9 cellular contexts compared by ENCODE assay signal in the genomic region with DNA sequence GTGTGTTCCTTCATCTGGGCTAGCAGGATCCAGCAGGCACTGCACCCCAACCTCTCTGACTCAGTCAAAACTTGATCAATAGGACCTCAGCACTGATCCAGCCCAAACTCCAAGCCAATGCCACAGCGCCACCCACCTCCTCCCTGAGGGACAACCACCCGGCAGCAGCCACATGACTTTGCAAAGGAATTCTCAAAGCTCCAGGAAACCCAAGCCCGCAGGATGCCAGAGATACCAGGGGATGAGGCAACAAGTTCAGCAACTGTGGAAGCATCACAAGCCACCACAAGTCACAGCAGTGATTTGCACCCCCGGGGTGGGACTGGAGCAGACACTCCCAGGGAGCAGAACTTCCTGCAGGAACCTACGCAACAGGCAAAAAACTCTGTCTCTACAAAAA. TPM values are rescaled to one million over a fixed set of nuclear protein-coding genes. Genes with fewer than 3 reads are reported as not detected.
DNase-seq lines count a peak whose midpoint lies in the region; ATAC-seq and TF ChIP-seq lines count a peak whose summit lies in the region.
"Had no signal": no experiment of that assay in that cellular context is flagged by ENCODE, and none has a peak within 500 bp of the region (broad histone marks: within the 10 kb centered on the region; RNA-seq: fewer than 3 reads in every experiment).

No MANE protein-coding gene starts in this region.

- DNase-seq in GM03348 (ENCODE audit: low spot score) = peak; percentile 82
- no peak for DNase-seq in T-cell
- peak; percentile 96 to 98 for DNase-seq in foreskin keratinocyte
- no peak for DNase-seq in GM13977 (ENCODE audit: low spot score)
- DNase-seq in NCI-H1930 (lab: John Stamatoyannopoulos, UW) = no peak
- DNase-seq: left colon had no signal

- H3K4me3 Mint-ChIP-seq in T-cell = no peak overlapping the region

- no peak for ATAC-seq in T-cell (replicated peaks in 1 of 4)
- ATAC-seq in foreskin keratinocyte = peak; percentile 82
- no peak for ATAC-seq in GM21786 (IDR thresholded peaks at IDR 0.05; ENCODE audit: unreplicated experiment)
- no peak for ATAC-seq in GM21737 (IDR thresholded peaks at IDR 0.05; ENCODE audit: unreplicated experiment)
- ATAC-seq: left colon had no signal

- POLR2A ChIA-PET in T-cell (lab: Charles Lee) = no interaction called here

- H3K27me3 ChIP-seq in foreskin keratinocyte (no peaks in the 10 kb centered on the region), rectal smooth muscle tissue (ENCODE audit: control insufficient read depth, insufficient read depth, low read length) (no peaks in the 10 kb centered on the region)

- H3K4me1 ChIP-seq in foreskin keratinocyte = peaks cover 64% of the 10 kb centered on the region
- H3K4me1 ChIP-seq in rectal smooth muscle tissue (ENCODE audit: control insufficient read depth, insufficient read depth, low read length) = peaks cover 95% of the 10 kb centered on the region

- peaks cover 90 to 92% (median 90%) of the 10 kb centered on the region in 3 donors for H3K4me1 Mint-ChIP-seq in T-cell

- H3K9me3 Mint-ChIP-seq in T-cell = no peaks in the 10 kb centered on the region

- H3K4me3 ChIP-seq in rectal smooth muscle tissue (ENCODE audit: low read length) = no peak overlapping the region

- peak; percentile 85 for TF ChIP-seq CTCF in foreskin keratinocyte (conservative IDR thresholded peaks at IDR 0.05)
- TF ChIP-seq CTCF in GM13977 (IDR thresholded peaks at IDR 0.05; ENCODE audit: extremely low read depth, insufficient read depth, missing control alignments) = no peak

- H3K36me3 ChIP-seq in rectal smooth muscle tissue (ENCODE audit: control insufficient read depth, insufficient read depth, low read length) = no peaks in the 10 kb centered on the region

- no peaks in the 10 kb centered on the region for H3K36me3 Mint-ChIP-seq in T-cell

- H3K27ac ChIP-seq in foreskin keratinocyte = no peak overlapping the region
- H3K27ac ChIP-seq in rectal smooth muscle tissue (ENCODE audit: low read depth, low read length) = peak overlapping the region; percentile 97

- H3K27me3 Mint-ChIP-seq in T-cell = no peaks in the 10 kb centered on the region

- peak overlapping the region; percentile 28 to 82 for H3K27ac Mint-ChIP-seq in T-cell

- in situ Hi-C loops in GM13977 (cut with MboI; ENCODE audit: low pct_unique_long_range_greater_than_20kb, low sequenced_read_pairs, unreplicated experiment) = no loop called here

- H3K9ac ChIP-seq in rectal smooth muscle tissue (ENCODE audit: low read length) = no peak overlapping the region

- CTCF ChIA-PET in T-cell (lab: Charles Lee) = no interaction called here

RNA-seq across cellular contexts. Expression of a gene that starts 37.3 kb away (rescaled TPM):
- total RNA-seq in T-cell (100 to 1,000 TPM in 4 of 5 donors, 10 to 100 TPM in 1; 84.8 to 219 (median 122) TPM), foreskin keratinocyte (687 and 748 TPM in 2 replicates)
- polyA plus RNA-seq in foreskin keratinocyte = 401 and 426 TPM in 2 replicates

Comparison
In these comparisons a context has a peak if more than half of its experiments do, and no peak if none do; other contexts are left out.
1. DNase-seq: peak in GM03348 (single experiment) and foreskin keratinocyte (2 of 2); none in T-cell (0 of 34), GM13977 (single experiment) and NCI-H1930 (0 of 2).